ENCODE assay signal across 17 cellular contexts in the genomic region with DNA sequence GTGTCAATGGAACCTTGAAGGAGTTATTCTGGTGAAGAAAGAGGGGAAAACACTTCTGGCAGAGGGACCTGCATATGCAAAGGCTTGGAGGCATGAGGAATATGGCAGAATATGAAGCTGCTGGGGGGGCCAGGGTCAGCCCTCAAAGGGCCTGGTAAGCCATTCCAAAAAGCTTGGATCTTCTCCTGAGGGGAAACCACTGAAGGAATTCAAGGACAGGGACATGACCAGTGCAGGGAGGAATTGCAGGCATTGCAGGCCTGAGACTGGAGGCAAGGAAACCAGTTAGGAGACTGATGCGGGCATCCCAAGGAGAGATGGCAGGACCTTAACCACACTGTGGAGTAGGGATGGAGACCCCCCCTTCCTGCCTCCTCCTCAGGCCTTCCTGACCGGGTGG. TPM values are rescaled to one million over a fixed set of nuclear protein-coding genes. Genes with fewer than 3 reads are reported as not detected.
DNase-seq lines count a peak whose midpoint lies in the region; ATAC-seq and TF ChIP-seq lines count a peak whose summit lies in the region.
"Had no signal": no experiment of that assay in that cellular context is flagged by ENCODE, and none has a peak within 500 bp of the region (broad histone marks: within the 10 kb centered on the region; RNA-seq: fewer than 3 reads in every experiment).

No MANE protein-coding gene starts in this region.

- no peaks in the 10 kb centered on the region for H3K9me3 ChIP-seq in tibial nerve
- H3K9me3 ChIP-seq: A549, Caco-2, Peyer's patch had no signal

- H3K27me3 ChIP-seq in layer of hippocampus (ENCODE audit: control insufficient read depth, insufficient read depth, low read length), result no peaks in the 10 kb centered on the region
- H3K27me3 ChIP-seq in rectal smooth muscle tissue (ENCODE audit: control insufficient read depth, insufficient read depth, low read length), result no peaks in the 10 kb centered on the region
- no peaks in the 10 kb centered on the region for H3K27me3 ChIP-seq in tibial nerve
- H3K27me3 ChIP-seq: Peyer's patch had no signal

- ATAC-seq in activated T-helper 17 cell treated with anti-CD3 and anti-CD28 coated beads, Interleukin-2, amount 50 U/mL, for 72 hours (replicated peaks), result no peak
- ATAC-seq in HG03521 (IDR thresholded peaks at IDR 0.05; ENCODE audit: unreplicated experiment), result no peak

- H3K36me3 ChIP-seq in rectal smooth muscle tissue (ENCODE audit: control insufficient read depth, insufficient read depth, low read length) (no peaks in the 10 kb centered on the region), tibial nerve (no peaks in the 10 kb centered on the region)
- H3K36me3 ChIP-seq: Peyer's patch had no signal

- intact Hi-C loops in lower leg skin (cut with DNase I; ENCODE audit: low total_unique reads), result loop anchor here (5.0 kb wide), 1 partner anchor 64 kb away; no protein-coding TSS in a partner anchor

- TF ChIP-seq POLR2A in tibial nerve (IDR thresholded peaks at IDR 0.05), result no peak
- no peak for TF ChIP-seq POLR2A in lower leg skin (IDR thresholded peaks at IDR 0.05)

- DNase-seq in tibial nerve (ENCODE audit: low spot score in 2 of 2) (no peak), lower leg skin (ENCODE audit: low spot score in 2 of 2) (no peak)
- DNase-seq: NCI-H187 treated with DMSO at 0.1 percent for 48 hours, SIG-M5 had no signal

- H3K27me3 Mint-ChIP-seq in brain, result peaks cover 7% of the 10 kb centered on the region
- H3K27me3 Mint-ChIP-seq in activated T-helper 17 cell treated with anti-CD3 and anti-CD28 coated beads, Interleukin-2, amount 50 U/mL, for 72 hours, result peaks cover 16% of the 10 kb centered on the region

- H3K27ac Mint-ChIP-seq in brain, result peak overlapping the region in 4 of 5 experiments; percentile 35 to 89 (median 84)
- no peak overlapping the region for H3K27ac Mint-ChIP-seq in activated T-helper 17 cell treated with anti-CD3 and anti-CD28 coated beads, Interleukin-2, amount 50 U/mL, for 72 hours
- H3K27ac Mint-ChIP-seq: CD8-positive, alpha-beta T cell had no signal

- no peak overlapping the region for H3K4me3 Mint-ChIP-seq in brain
- H3K4me3 Mint-ChIP-seq in activated T-helper 17 cell treated with anti-CD3 and anti-CD28 coated beads, Interleukin-2, amount 50 U/mL, for 72 hours, result no peak overlapping the region
- H3K4me3 Mint-ChIP-seq: CD8-positive, alpha-beta T cell had no signal

- peaks cover 0 to 4% (median 4%) of the 10 kb centered on the region in 5 experiments for H3K9me3 Mint-ChIP-seq in brain
- H3K9me3 Mint-ChIP-seq in activated T-helper 17 cell treated with anti-CD3 and anti-CD28 coated beads, Interleukin-2, amount 50 U/mL, for 72 hours, result no peaks in the 10 kb centered on the region
- H3K9me3 Mint-ChIP-seq: CD8-positive, alpha-beta T cell had no signal

- H3K4me1 Mint-ChIP-seq in brain, result peaks cover 87% of the 10 kb centered on the region
- peaks cover 15% of the 10 kb centered on the region for H3K4me1 Mint-ChIP-seq in activated T-helper 17 cell treated with anti-CD3 and anti-CD28 coated beads, Interleukin-2, amount 50 U/mL, for 72 hours

- H3K36me3 Mint-ChIP-seq in brain, result no peaks in the 10 kb centered on the region
- H3K36me3 Mint-ChIP-seq in activated T-helper 17 cell treated with anti-CD3 and anti-CD28 coated beads, Interleukin-2, amount 50 U/mL, for 72 hours (ENCODE audit: low read depth), result no peaks in the 10 kb centered on the region
- H3K36me3 Mint-ChIP-seq: CD8-positive, alpha-beta T cell had no signal

- H3K9ac ChIP-seq in rectal smooth muscle tissue (ENCODE audit: low read length), result no peak overlapping the region

- H3K4me1 ChIP-seq in rectal smooth muscle tissue (ENCODE audit: control insufficient read depth, insufficient read depth, low read length) (peaks cover 15% of the 10 kb centered on the region), tibial nerve (peaks cover 0 to 51% (median 22%) of the 10 kb centered on the region in 4 donors)
- H3K4me1 ChIP-seq: Caco-2, Peyer's patch had no signal

- H3K4me3 ChIP-seq in rectal smooth muscle tissue (ENCODE audit: low read length) (no peak overlapping the region), tibial nerve (no peak overlapping the region), lower leg skin (ENCODE audit: low read depth, poor library complexity, severe bottlenecking) (no peak overlapping the region)
- H3K4me3 ChIP-seq: A549, GM12878, Peyer's patch, SK-N-MC had no signal

- no peak for TF ChIP-seq CTCF in brain (conservative IDR thresholded peaks at IDR 0.05)
- TF ChIP-seq CTCF in tibial nerve (IDR thresholded peaks at IDR 0.05), result no peak
- TF ChIP-seq CTCF in lower leg skin (IDR thresholded peaks at IDR 0.05), result no peak

- TF ChIP-seq EP300 in tibial nerve (IDR thresholded peaks at IDR 0.05), result no peak

- 24 to 75% methylated on average over 1 to 2 of the region's 2 CpGs for WGBS in tibial nerve, 2 donors
- WGBS in lower leg skin, 2 donors, result 53 to 54% methylated on average over 2 of the region's 2 CpGs

- peak overlapping the region; percentile 76 for H3K27ac ChIP-seq in layer of hippocampus (ENCODE audit: low read depth, low read length)
- peak overlapping the region; percentile 4 for H3K27ac ChIP-seq in rectal smooth muscle tissue (ENCODE audit: low read depth, low read length)
- H3K27ac ChIP-seq in tibial nerve, result peak overlapping the region; percentile 48 to 87 (median 69)
- H3K27ac ChIP-seq: A549, Peyer's patch, SK-N-MC had no signal

RNA-seq across cellular contexts. Expression of a gene that starts 21.4 kb away (rescaled TPM):
- 211 TPM for polyA plus RNA-seq in brain (ENCODE audit: insufficient read depth, low read depth, low replicate concordance)
- total RNA-seq in tibial nerve (10 to 100 TPM in 3 of 4 donors, 1 to 10 TPM in 1; 2.7 to 22.1 (median 16.3) TPM), lower leg skin (1 to 10 TPM in 2 of 4 donors, under 1 TPM in 1, not detected in 1; 0.91 to 7.6 (median 2.6) TPM)
- total RNA-seq in activated T-helper 17 cell treated with anti-CD3 and anti-CD28 coated beads, Interleukin-2, amount 50 U/mL, for 72 hours, result not detected
- total RNA-seq: CD8-positive, alpha-beta T cell; GM12878; MCF 10A had no signal
- polyA plus RNA-seq: GM12878 had no signal

RNA-seq across cellular contexts. Expression of a gene that starts 42.8 kb away (rescaled TPM):
- polyA plus RNA-seq in brain (ENCODE audit: insufficient read depth, low read depth, low replicate concordance), result 1.7 TPM
- total RNA-seq in tibial nerve (1 to 10 TPM in 1 of 4 donors, under 1 TPM in 2, not detected in 1; 0.42 to 3.9 (median 0.66) TPM), lower leg skin (not detected)
- total RNA-seq in activated T-helper 17 cell treated with anti-CD3 and anti-CD28 coated beads, Interleukin-2, amount 50 U/mL, for 72 hours, result not detected
- total RNA-seq: CD8-positive, alpha-beta T cell; GM12878; LHCN-M2; MCF 10A; Peyer's patch had no signal
- polyA plus RNA-seq: GM12878 had no signal

RNA-seq across cellular contexts. Expression of a gene that starts 43.0 kb away (rescaled TPM):
- polyA plus RNA-seq in brain (ENCODE audit: insufficient read depth, low read depth, low replicate concordance), result 42.7 TPM
- total RNA-seq in tibial nerve (10 to 100 TPM in 3 of 4 donors, 1 to 10 TPM in 1; 8.5 to 15.6 (median 13.6) TPM), lower leg skin (10 to 100 TPM; 12.6 to 19.7 (median 13.5) TPM)
- 10 to 100 TPM; 12.5 to 12.9 TPM for total RNA-seq in activated T-helper 17 cell treated with anti-CD3 and anti-CD28 coated beads, Interleukin-2, amount 50 U/mL, for 72 hours

Comparison
In these comparisons a context has a peak if more than half of its experiments do, and no peak if none do; other contexts are left out.
1. H3K27ac ChIP-seq: peak in every context shown above with its lines; median percentile 76 in layer of hippocampus; 69 in tibial nerve; 4 in rectal smooth muscle tissue.